ENCODE assay signal across 29 cellular contexts in the genomic region with DNA sequence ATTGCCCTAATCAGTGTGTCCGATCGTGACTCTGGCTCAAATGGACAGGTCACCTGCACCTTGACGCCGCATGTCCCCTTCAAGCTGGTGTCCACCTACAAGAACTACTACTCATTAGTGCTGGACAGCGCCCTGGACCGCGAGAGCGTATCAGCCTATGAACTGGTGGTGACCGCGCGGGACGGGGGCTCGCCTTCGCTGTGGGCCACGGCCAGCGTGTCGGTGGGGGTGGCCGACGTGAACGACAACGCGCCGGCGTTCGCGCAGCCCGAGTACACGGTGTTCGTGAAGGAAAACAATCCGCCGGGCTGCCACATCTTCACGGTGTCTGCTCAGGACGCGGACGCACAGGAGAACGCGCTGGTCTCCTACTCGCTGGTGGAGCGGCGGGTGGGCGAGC. TPM values are rescaled to one million over a fixed set of nuclear protein-coding genes. Genes with fewer than 3 reads are reported as not detected.
"Had no signal": no experiment of that assay in that cellular context is flagged by ENCODE, and none has a peak within 500 bp of the region (broad histone marks: within the 10 kb centered on the region; RNA-seq: fewer than 3 reads in every experiment).

No MANE protein-coding gene starts in this region.

- DNase-seq: activated B cell treated with CpG ODN at 0.5 μM for 24 hours; activated CD4-positive, alpha-beta T cell treated with anti-CD3 and anti-CD28 coated beads for 1 hour; activated CD4-positive, alpha-beta T cell treated with anti-CD3 and anti-CD28 coated beads, Interleukin-2, amount 10 ng/mL, durations not matched to agents 24 days and 14 days; activated CD4-positive, alpha-beta T cell treated with anti-CD3 and anti-CD28 coated beads, Interleukin-2, amount 50 U/mL, for 48 hours; activated CD8-positive, alpha-beta memory T cell treated with anti-CD3 and anti-CD28 coated beads, Interleukin-2, amount 10 ng/mL, durations not matched to agents 7 days and 5 days; activated effector memory CD4-positive, alpha-beta T cell treated with Interleukin-2 at 50 U/mL for 16 hours; activated naive CD4-positive, alpha-beta T cell; activated T-cell treated with anti-CD3 and anti-CD28 coated beads, Interleukin-2, amount 50 U/mL, for 24 hours; aorta; caudate nucleus; Karpas-422; MM.1S; NCI-H1105; NCI-H1436; NCI-H1694 treated with DMSO at 0.1 percent for 48 hours; NCI-H2029 treated with DMSO at 0.1 percent for 48 hours; NCI-H345; NCI-H510A; NCI-H526 treated with DMSO at 0.1 percent for 48 hours; NCI-H82; RPMI8226; SHP77 treated with DMSO at 0.1 percent for 48 hours had no signal

- H3K27me3 ChIP-seq: breast epithelium had no signal

- H3K4me1 Mint-ChIP-seq: activated B cell treated with CpG ODN at 0.5 μM for 24 hours; activated CD4-positive, alpha-beta T cell treated with anti-CD3 and anti-CD28 coated beads, Interleukin-2, amount 10 ng/mL, durations not matched to agents 24 days and 14 days; activated CD8-positive, alpha-beta memory T cell treated with anti-CD3 and anti-CD28 coated beads, Interleukin-2, amount 10 ng/mL, durations not matched to agents 7 days and 5 days; activated naive CD4-positive, alpha-beta T cell treated with anti-CD3 and anti-CD28 coated beads, Interleukin-2, amount 50 U/mL, for 24 hours had no signal

- H3K36me3 ChIP-seq: breast epithelium had no signal

- H3K27ac ChIP-seq: breast epithelium had no signal

- H3K27me3 Mint-ChIP-seq: activated CD4-positive, alpha-beta T cell treated with anti-CD3 and anti-CD28 coated beads, Interleukin-2, amount 10 ng/mL, durations not matched to agents 24 days and 14 days had no signal

- ATAC-seq: activated CD8-positive, alpha-beta memory T cell treated with anti-CD3 and anti-CD28 coated beads, Interleukin-2, amount 10 ng/mL, durations not matched to agents 7 days and 5 days; Panc1 had no signal

- H3K27ac Mint-ChIP-seq: activated B cell treated with CpG ODN at 0.5 μM for 24 hours; activated CD4-positive, alpha-beta T cell treated with anti-CD3 and anti-CD28 coated beads, Interleukin-2, amount 10 ng/mL, durations not matched to agents 24 days and 14 days; activated CD8-positive, alpha-beta memory T cell treated with anti-CD3 and anti-CD28 coated beads, Interleukin-2, amount 10 ng/mL, durations not matched to agents 7 days and 5 days; activated naive CD4-positive, alpha-beta T cell treated with anti-CD3 and anti-CD28 coated beads, Interleukin-2, amount 50 U/mL, for 24 hours; activated T-cell treated with anti-CD3 and anti-CD28 coated beads, Interleukin-2, amount 50 U/mL, for 24 hours; activated T-helper 1 cell treated with anti-CD3 and anti-CD28 coated beads, Interleukin-12 subunit alpha, Interleukin-12 subunit beta, Interleukin-2, Interleukin-4 antibody, amounts not matched to agents 30 ng/mL and 10 ng/mL and 1 ng/mL, durations not matched to agents 14 hours and 24 hours and 36 hours had no signal

- H3K4me3 Mint-ChIP-seq: activated B cell treated with CpG ODN at 0.5 μM for 24 hours; activated CD4-positive, alpha-beta T cell treated with anti-CD3 and anti-CD28 coated beads, Interleukin-2, amount 10 ng/mL, durations not matched to agents 24 days and 14 days; activated CD8-positive, alpha-beta memory T cell treated with anti-CD3 and anti-CD28 coated beads, Interleukin-2, amount 10 ng/mL, durations not matched to agents 7 days and 5 days; activated naive CD4-positive, alpha-beta T cell treated with anti-CD3 and anti-CD28 coated beads, Interleukin-2, amount 50 U/mL, for 24 hours; activated T-cell treated with anti-CD3 and anti-CD28 coated beads, Interleukin-2, amount 50 U/mL, for 24 hours; activated T-helper 1 cell treated with anti-CD3 and anti-CD28 coated beads, Interleukin-12 subunit alpha, Interleukin-12 subunit beta, Interleukin-2, Interleukin-4 antibody, amounts not matched to agents 30 ng/mL and 10 ng/mL and 1 ng/mL, durations not matched to agents 14 hours and 24 hours and 36 hours; T-helper 1 cell treated with Interleukin-12 subunit alpha and Interleukin-12 subunit beta and Interleukin-4 antibody, amounts not matched to agents 30 μg/mL and 1 μg/mL, for 36 hours had no signal

- H3K4me1 ChIP-seq: breast epithelium had no signal

RNA-seq across cellular contexts. Expression of gene PCDHA13, which starts 1.4 kb away (rescaled TPM):
- total RNA-seq: activated B cell treated with CpG ODN at 0.5 μM for 24 hours; activated CD4-positive, alpha-beta T cell treated with anti-CD3 and anti-CD28 coated beads, Interleukin-2, amount 10 ng/mL, durations not matched to agents 24 days and 14 days; activated CD8-positive, alpha-beta memory T cell treated with anti-CD3 and anti-CD28 coated beads, Interleukin-2, amount 10 ng/mL, durations not matched to agents 7 days and 5 days; activated T-helper 1 cell treated with anti-CD3 and anti-CD28 coated beads, Interleukin-12 subunit alpha, Interleukin-12 subunit beta, Interleukin-2, Interleukin-4 antibody, amounts not matched to agents 30 ng/mL and 10 ng/mL and 1 ng/mL, durations not matched to agents 14 hours and 24 hours and 36 hours; OCI-LY7 had no signal
- polyA plus RNA-seq: aorta had no signal

RNA-seq across cellular contexts. Expression of gene PCDHA12, which starts 8.3 kb away (rescaled TPM):
- total RNA-seq: activated B cell treated with CpG ODN at 0.5 μM for 24 hours; activated CD4-positive, alpha-beta T cell treated with anti-CD3 and anti-CD28 coated beads, Interleukin-2, amount 10 ng/mL, durations not matched to agents 24 days and 14 days; activated CD8-positive, alpha-beta memory T cell treated with anti-CD3 and anti-CD28 coated beads, Interleukin-2, amount 10 ng/mL, durations not matched to agents 7 days and 5 days; activated T-helper 1 cell treated with anti-CD3 and anti-CD28 coated beads, Interleukin-12 subunit alpha, Interleukin-12 subunit beta, Interleukin-2, Interleukin-4 antibody, amounts not matched to agents 30 ng/mL and 10 ng/mL and 1 ng/mL, durations not matched to agents 14 hours and 24 hours and 36 hours; OCI-LY7 had no signal

RNA-seq across cellular contexts. Expression of gene PCDHA11, which starts 14.6 kb away (rescaled TPM):
- total RNA-seq: activated B cell treated with CpG ODN at 0.5 μM for 24 hours; activated CD4-positive, alpha-beta T cell treated with anti-CD3 and anti-CD28 coated beads, Interleukin-2, amount 10 ng/mL, durations not matched to agents 24 days and 14 days; activated CD8-positive, alpha-beta memory T cell treated with anti-CD3 and anti-CD28 coated beads, Interleukin-2, amount 10 ng/mL, durations not matched to agents 7 days and 5 days; activated T-helper 1 cell treated with anti-CD3 and anti-CD28 coated beads, Interleukin-12 subunit alpha, Interleukin-12 subunit beta, Interleukin-2, Interleukin-4 antibody, amounts not matched to agents 30 ng/mL and 10 ng/mL and 1 ng/mL, durations not matched to agents 14 hours and 24 hours and 36 hours; OCI-LY7 had no signal
- polyA plus RNA-seq: aorta had no signal

RNA-seq across cellular contexts. Expression of gene PCDHA10, which starts 27.7 kb away (rescaled TPM):
- total RNA-seq: activated B cell treated with CpG ODN at 0.5 μM for 24 hours; activated CD4-positive, alpha-beta T cell treated with anti-CD3 and anti-CD28 coated beads, Interleukin-2, amount 10 ng/mL, durations not matched to agents 24 days and 14 days; activated CD8-positive, alpha-beta memory T cell treated with anti-CD3 and anti-CD28 coated beads, Interleukin-2, amount 10 ng/mL, durations not matched to agents 7 days and 5 days; activated T-helper 1 cell treated with anti-CD3 and anti-CD28 coated beads, Interleukin-12 subunit alpha, Interleukin-12 subunit beta, Interleukin-2, Interleukin-4 antibody, amounts not matched to agents 30 ng/mL and 10 ng/mL and 1 ng/mL, durations not matched to agents 14 hours and 24 hours and 36 hours; OCI-LY7; SK-MEL-5 had no signal

RNA-seq across cellular contexts. Expression of gene PCDHA9, which starts 35.2 kb away (rescaled TPM):
- total RNA-seq: activated B cell treated with CpG ODN at 0.5 μM for 24 hours; activated CD4-positive, alpha-beta T cell treated with anti-CD3 and anti-CD28 coated beads, Interleukin-2, amount 10 ng/mL, durations not matched to agents 24 days and 14 days; activated CD8-positive, alpha-beta memory T cell treated with anti-CD3 and anti-CD28 coated beads, Interleukin-2, amount 10 ng/mL, durations not matched to agents 7 days and 5 days; activated T-helper 1 cell treated with anti-CD3 and anti-CD28 coated beads, Interleukin-12 subunit alpha, Interleukin-12 subunit beta, Interleukin-2, Interleukin-4 antibody, amounts not matched to agents 30 ng/mL and 10 ng/mL and 1 ng/mL, durations not matched to agents 14 hours and 24 hours and 36 hours; OCI-LY7 had no signal
- polyA plus RNA-seq: aorta had no signal
